ENCODE assay signal across 27 cellular contexts in genomic region chr16:23549938-23550337, GRCh38.
"Had no signal": no experiment of that assay in that cellular context is flagged by ENCODE, and none has a peak within 500 bp of the region (broad histone marks: within the 10 kb centered on the region; RNA-seq: fewer than 3 reads in every experiment).

No MANE protein-coding gene starts in this region.

- H3K9me3 Mint-ChIP-seq: dendritic cell treated with granulocyte-macrophage colony-stimulating factor and Interleukin-4, amounts not matched to agents 40 ng/mL and 50 ng/mL, for 4 days; effector memory CD8-positive, alpha-beta T cell; endodermal cell; mesothelial cell of epicardium had no signal

- H3K4me3 ChIP-seq: colonic mucosa, esophagus squamous epithelium, gastrocnemius medialis, heart right ventricle, left lung, lower lobe of right lung, mucosa of descending colon had no signal

- H3K9me3 ChIP-seq: colonic mucosa, esophagus squamous epithelium, gastrocnemius medialis, heart right ventricle, left lung, lower lobe of right lung, mucosa of descending colon had no signal

- H3K4me3 Mint-ChIP-seq: dendritic cell treated with granulocyte-macrophage colony-stimulating factor and Interleukin-4, amounts not matched to agents 40 ng/mL and 50 ng/mL, for 4 days; effector memory CD8-positive, alpha-beta T cell; endodermal cell; mesothelial cell of epicardium had no signal

- H3K27ac Mint-ChIP-seq: dendritic cell treated with granulocyte-macrophage colony-stimulating factor and Interleukin-4, amounts not matched to agents 40 ng/mL and 50 ng/mL, for 4 days; effector memory CD8-positive, alpha-beta T cell; endodermal cell; mesothelial cell of epicardium had no signal

- ATAC-seq: effector memory CD8-positive, alpha-beta T cell; esophagus mucosa; gastrocnemius medialis; heart right ventricle; left cardiac atrium; left lung; left ventricle myocardium superior; lower lobe of right lung; mucosa of descending colon had no signal

- H3K4me1 ChIP-seq: colonic mucosa, esophagus squamous epithelium, gastrocnemius medialis, heart right ventricle, left lung, lower lobe of right lung had no signal

- H3K36me3 ChIP-seq: colonic mucosa had no signal

- H3K27me3 ChIP-seq: colonic mucosa, esophagus squamous epithelium, gastrocnemius medialis, heart right ventricle, left lung had no signal

- FAIRE-seq: endometrium, islet of Langerhans, keratinocyte had no signal

- H3K4me1 Mint-ChIP-seq: mesothelial cell of epicardium had no signal

- H3K27me3 Mint-ChIP-seq: dendritic cell treated with granulocyte-macrophage colony-stimulating factor and Interleukin-4, amounts not matched to agents 40 ng/mL and 50 ng/mL, for 4 days; effector memory CD8-positive, alpha-beta T cell had no signal

- H3K27ac ChIP-seq: colonic mucosa, epithelial cell of prostate, esophagus squamous epithelium, gastrocnemius medialis, heart right ventricle, left lung, lower lobe of right lung had no signal

- DNase-seq: colonic mucosa; cortex of kidney; effector CD8-positive, alpha-beta T cell; effector memory CD8-positive, alpha-beta T cell; endodermal cell; erythroblast; esophagus squamous epithelium; foreskin fibroblast; foreskin melanocyte; gastrocnemius medialis; glutamatergic neuron; head of caudate nucleus; heart right ventricle; hippocampal formation; left cardiac atrium; left lung; left ventricle myocardium superior; lower lobe of right lung; mesenchymal stem cell; mucosa of descending colon had no signal
